In the genomic region with DNA sequence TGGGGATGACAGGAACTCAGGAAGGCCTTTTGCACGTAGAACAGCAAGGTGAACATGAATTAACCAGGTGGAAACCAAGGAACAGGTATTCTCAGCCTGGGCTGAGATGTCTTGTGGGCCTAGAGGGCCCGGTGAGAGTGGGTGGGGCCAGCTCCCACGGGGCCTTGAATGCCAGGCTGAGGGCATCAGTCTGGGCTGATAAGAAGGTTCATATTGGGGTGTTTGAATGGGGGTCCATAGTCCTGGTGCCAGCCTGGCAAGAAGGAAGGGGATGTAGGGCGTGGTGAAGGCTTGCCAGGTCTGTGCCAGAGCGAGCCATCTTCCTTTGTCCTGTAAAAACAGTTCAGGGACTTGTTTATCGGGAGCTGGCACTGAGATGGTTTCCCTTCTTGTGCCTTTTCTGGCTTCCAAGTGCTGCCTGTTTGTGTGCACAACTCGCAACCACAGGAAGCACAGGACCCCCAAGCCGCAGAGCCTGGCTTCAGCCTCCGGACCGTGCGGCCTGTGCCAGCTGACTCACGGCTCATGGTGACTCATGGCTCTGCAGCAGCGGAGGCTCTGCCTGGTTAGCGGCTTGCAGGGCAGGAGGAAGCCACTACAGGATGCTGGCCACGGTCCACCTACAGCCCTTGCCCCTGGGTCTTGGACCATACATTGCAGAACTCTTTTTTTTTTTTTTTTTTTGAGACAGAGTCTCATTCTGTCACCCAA, we compare ENCODE assay signal across 8 cellular contexts. TPM values are rescaled to one million over a fixed set of nuclear protein-coding genes. Genes with fewer than 3 reads are reported as not detected.
DNase-seq lines count a peak whose midpoint lies in the region; TF ChIP-seq lines count a peak whose summit lies in the region.

No MANE protein-coding gene starts in this region.

- H3K4me3 ChIP-seq in SK-N-SH (ENCODE audit: low read depth in 2 of 2, low read length in 1 of 2) (peak overlapping the region; percentile 28 to 97; a peak in 3 of 4 replicates), adipocyte (ENCODE audit: low read length) (peak overlapping the region; percentile 92)

- H3K27me3 ChIP-seq in SK-N-SH (ENCODE audit: insufficient read depth) (no peaks in the 10 kb centered on the region), adipocyte (replicated peaks; ENCODE audit: control insufficient read depth, insufficient read depth, low read length) (no peaks in the 10 kb centered on the region)

- peaks cover 33% of the 10 kb centered on the region for H4K20me1 ChIP-seq in SK-N-SH (ENCODE audit: insufficient read depth)

- POLR2A ChIA-PET in SK-N-SH (lab: Yijun Ruan, JAX), result no interaction called here

- H3K27ac ChIP-seq in SK-N-SH (ENCODE audit: low read depth in 2 of 2, low read length in 1 of 2), result peak overlapping the region; percentile 84 to 89

- H3K36me3 ChIP-seq in SK-N-SH (replicated peaks in 1 of 2; ENCODE audit: control insufficient read depth in 1 of 2, insufficient read depth in 2 of 2, low read length in 1 of 2), result peaks cover 0 to 12% of the 10 kb centered on the region in 2 experiments
- no peaks in the 10 kb centered on the region for H3K36me3 ChIP-seq in adipocyte (ENCODE audit: control insufficient read depth, insufficient read depth, low read length, severe bottlenecking)

- H3K4me2 ChIP-seq in SK-N-SH, result peak overlapping the region; percentile 96

- intact Hi-C loops in cardiac septum (cut with DNase I), result loop anchor here (5.0 to 10.0 kb wide), 2 partner anchors 34 to 476 kb away; partner anchors contain the start of genes NINJ1 and PHF2

- peaks cover 69% of the 10 kb centered on the region for H3K79me2 ChIP-seq in SK-N-SH (ENCODE audit: insufficient read depth)

- H3K9me3 ChIP-seq in SK-N-SH (0 out of 2 replicates have a peak, but pooled peaks cover 3% of the 10 kb centered on the region), adipocyte (ENCODE audit: control insufficient read depth, low read length) (no peaks in the 10 kb centered on the region)

- no peak overlapping the region for H2AFZ ChIP-seq in SK-N-SH (ENCODE audit: low read depth)

- peak overlapping the region; percentile 84 for H3K9ac ChIP-seq in SK-N-SH
- H3K9ac ChIP-seq in adipocyte (ENCODE audit: low read length), result peak overlapping the region; percentile 52

- no peak for TF ChIP-seq CTCF in SK-N-SH (IDR thresholded peaks at IDR 0.05)

- TF ChIP-seq EP300 in SK-N-SH (IDR thresholded peaks at IDR 0.05; ENCODE audit: borderline replicate concordance in 1 of 2, low read depth in 1 of 2, low read length in 1 of 2), result peak in 1 of 2 experiments; percentile 76; a peak in 1 of 4 replicates

- peaks cover 21% of the 10 kb centered on the region for H3F3A ChIP-seq in SK-N-SH (replicated peaks; ENCODE audit: insufficient read depth)

- 31% methylated on average over 10 of the region's 15 CpGs for WGBS in SK-N-SH (ENCODE audit: low lambda C conversion rate)

- TF ChIP-seq RAD21 in SK-N-SH (IDR thresholded peaks at IDR 0.05; ENCODE audit: low read length), result no peak

- H3K4me1 ChIP-seq in SK-N-SH (ENCODE audit: control insufficient read depth in 1 of 2, insufficient read depth in 2 of 2, low read depth in 1 of 2, low read length in 1 of 2) (peaks cover 24 to 42% of the 10 kb centered on the region in 2 experiments; a peak in 3 of 4 replicates), adipocyte (ENCODE audit: control insufficient read depth, insufficient read depth, low read length) (peaks cover 29% of the 10 kb centered on the region)

- CTCF ChIA-PET in SK-N-SH (lab: Yijun Ruan, JAX), result interaction anchor here (1.1 to 4.1 kb wide), 6 partner anchors 8 to 95 kb away, joined by 3 to 28 read pairs (median 4); no protein-coding TSS in a partner anchor

- peak; percentile 92 for DNase-seq in GM04504 (ENCODE audit: low read depth)
- peak; percentile 58 for DNase-seq in SK-N-SH
- DNase-seq in adipocyte (ENCODE audit: low read depth), result peak; percentile 97
- DNase-seq in cardiac septum (ENCODE audit: low spot score), result peak; percentile 95
- peak; percentile 94 for DNase-seq in pulmonary artery endothelial cell (ENCODE audit: low read depth, low spot score)
- no peak for DNase-seq in NCI-H2171 treated with DMSO at 0.1 percent for 48 hours (lab: John Stamatoyannopoulos, UW)
- DNase-seq in NCI-H2107 treated with DMSO at 0.1 percent for 48 hours (lab: John Stamatoyannopoulos, UW; ENCODE audit: unreplicated experiment), result no peak
- DNase-seq in NCI-H1694 treated with DMSO at 0.1 percent for 48 hours (lab: John Stamatoyannopoulos, UW), result no peak

- no peaks in the 10 kb centered on the region for H3K9me2 ChIP-seq in SK-N-SH

TF ChIP-seq in SK-N-SH, 30 proteins besides CTCF, POLR2A, EP300 and RAD21 (continues in another document):
- TF ChIP-seq FOXM1 (IDR thresholded peaks at IDR 0.05; ENCODE audit: low read depth), result no peak
- TF ChIP-seq TCF12 (IDR thresholded peaks at IDR 0.05), result peak; percentile 89
- peak; percentile 31; the same call in 1 of the 2 replicates for TF ChIP-seq TAF1 (IDR thresholded peaks at IDR 0.05; ENCODE audit: borderline replicate concordance, low read depth, low read length)
- TF ChIP-seq SIN3A (IDR thresholded peaks at IDR 0.05; ENCODE audit: borderline replicate concordance, low read depth, low read length), result 0 out of 2 replicates have a peak, but pooled peaks have one; percentile 61
- TF ChIP-seq, protein P1, sequence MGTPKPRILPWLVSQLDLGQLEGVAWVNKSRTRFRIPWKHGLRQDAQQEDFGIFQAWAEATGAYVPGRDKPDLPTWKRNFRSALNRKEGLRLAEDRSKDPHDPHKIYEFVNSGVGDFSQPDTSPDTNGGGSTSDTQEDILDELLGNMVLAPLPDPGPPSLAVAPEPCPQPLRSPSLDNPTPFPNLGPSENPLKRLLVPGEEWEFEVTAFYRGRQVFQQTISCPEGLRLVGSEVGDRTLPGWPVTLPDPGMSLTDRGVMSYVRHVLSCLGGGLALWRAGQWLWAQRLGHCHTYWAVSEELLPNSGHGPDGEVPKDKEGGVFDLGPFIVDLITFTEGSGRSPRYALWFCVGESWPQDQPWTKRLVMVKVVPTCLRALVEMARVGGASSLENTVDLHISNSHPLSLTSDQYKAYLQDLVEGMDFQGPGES (IDR thresholded peaks at IDR 0.05; ENCODE audit: low read depth, low read length), result no peak
- TF ChIP-seq REST (IDR thresholded peaks at IDR 0.05; ENCODE audit: low read depth, low read length), result peak; percentile 25; the same call in 1 of the 2 replicates
- peak; percentile 72; the same call in 1 of the 2 replicates for TF ChIP-seq RXRA (IDR thresholded peaks at IDR 0.05; ENCODE audit: borderline replicate concordance, low read depth)
- peak; percentile 98 for TF ChIP-seq JUND (IDR thresholded peaks at IDR 0.05)
- peak; percentile 68 for TF ChIP-seq PBX3 (IDR thresholded peaks at IDR 0.05)
- no peak for TF ChIP-seq MEF2A (IDR thresholded peaks at IDR 0.05; ENCODE audit: borderline replicate concordance, low read depth)
- TF ChIP-seq CHD2 (IDR thresholded peaks at IDR 0.05; ENCODE audit: low read length, partially characterized antibody), result no peak

RNA-seq across cellular contexts. Expression of gene CARD19, which starts 2.4 kb away (rescaled TPM):
- 141 and 165 TPM in 2 replicates for polyA plus RNA-seq in SK-N-SH (2012; rRNA removed)
- 70.5 and 92.4 TPM in 2 replicates for polyA plus RNA-seq in SK-N-SH (2012; cell fraction: cytosol; rRNA removed)
- polyA plus RNA-seq in SK-N-SH (2012; cell fraction: nucleus; rRNA removed), result 149 and 161 TPM in 2 replicates
- total RNA-seq in cardiac septum, result 45.1 TPM
- 59.8 and 95.7 TPM in 2 replicates for total RNA-seq in pulmonary artery endothelial cell

RNA-seq across cellular contexts. Expression of gene NINJ1, which starts 35.7 kb away (rescaled TPM):
- 23.2 and 31.7 TPM in 2 replicates for polyA plus RNA-seq in SK-N-SH (2012; rRNA removed)
- 12.9 and 25.6 TPM in 2 replicates for polyA plus RNA-seq in SK-N-SH (2012; cell fraction: cytosol; rRNA removed)
- polyA plus RNA-seq in SK-N-SH (2012; cell fraction: nucleus; rRNA removed), result 14.4 and 14.8 TPM in 2 replicates
- 46.4 TPM for total RNA-seq in cardiac septum
- total RNA-seq in pulmonary artery endothelial cell, result 44.7 and 47.2 TPM in 2 replicates

RNA-seq across cellular contexts. Expression of gene SUSD3, which starts 39.9 kb away (rescaled TPM):
- 0.49 and 0.67 TPM in 2 replicates for polyA plus RNA-seq in SK-N-SH (2012; rRNA removed)
- polyA plus RNA-seq in SK-N-SH (2012; cell fraction: cytosol; rRNA removed), result 0.33 and 0.35 TPM in 2 replicates
- polyA plus RNA-seq in SK-N-SH (2012; cell fraction: nucleus; rRNA removed), result 0.09 and 0.13 TPM in 2 replicates
- total RNA-seq in cardiac septum, result 1.1 TPM
- 0.13 and 0.39 TPM in 2 replicates for total RNA-seq in pulmonary artery endothelial cell

Comparison
In these comparisons a context has a peak if more than half of its experiments do, and no peak if none do; other contexts are left out.
1. DNase-seq: peak in GM04504 (single experiment), SK-N-SH (single experiment), adipocyte (single experiment), cardiac septum (single experiment) and pulmonary artery endothelial cell (single experiment); none in NCI-H2171 treated with DMSO at 0.1 percent for 48 hours (single experiment), NCI-H2107 treated with DMSO at 0.1 percent for 48 hours (single experiment) and NCI-H1694 treated with DMSO at 0.1 percent for 48 hours (single experiment).